ENCODE assay signal across 11 cellular contexts in the genomic region with DNA sequence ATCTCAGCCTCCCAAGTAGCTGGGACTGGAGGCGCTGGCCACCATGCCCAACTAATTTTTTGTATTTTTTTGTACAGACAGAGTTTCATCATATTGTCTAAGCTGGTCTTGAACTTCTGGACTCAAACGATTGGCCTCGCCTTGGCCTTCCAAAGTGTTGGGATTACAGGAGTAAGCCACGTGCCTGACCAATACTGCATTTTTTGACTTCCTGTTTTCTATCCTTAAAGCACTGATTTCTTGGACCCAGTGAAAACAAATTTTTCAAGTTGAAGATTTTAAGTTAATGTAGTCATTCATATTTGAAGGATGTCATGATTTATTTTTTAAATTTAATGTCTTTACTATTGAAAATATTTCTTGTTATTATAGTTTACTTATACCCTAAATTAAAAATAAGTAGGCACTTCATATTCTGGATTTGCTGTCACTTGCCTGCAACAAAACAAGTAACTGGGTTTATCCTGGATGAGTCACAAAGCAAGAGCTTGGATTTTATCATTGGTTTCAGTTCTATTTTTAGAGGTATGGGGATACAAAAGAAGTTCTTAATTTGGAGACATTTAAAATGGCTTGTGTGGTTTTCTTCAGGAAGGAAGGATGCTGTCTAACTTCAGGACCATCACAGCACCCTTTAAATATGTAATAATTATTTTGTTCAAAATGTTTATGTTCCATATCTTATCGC. TPM values are rescaled to one million over a fixed set of nuclear protein-coding genes. Genes with fewer than 3 reads are reported as not detected.
DNase-seq lines count a peak whose midpoint lies in the region; ATAC-seq and TF ChIP-seq lines count a peak whose summit lies in the region.
"Had no signal": no experiment of that assay in that cellular context is flagged by ENCODE, and none has a peak within 500 bp of the region (broad histone marks: within the 10 kb centered on the region; RNA-seq: fewer than 3 reads in every experiment).

No MANE protein-coding gene starts in this region.

- no peaks in the 10 kb centered on the region for H3F3A ChIP-seq in neural cell (ENCODE audit: insufficient read depth, low read length, poor library complexity, severe bottlenecking)

- no peak overlapping the region for H3K27ac ChIP-seq in neural cell (ENCODE audit: low read length)
- H3K27ac ChIP-seq: pancreas had no signal

- H3K9ac ChIP-seq in neural cell (ENCODE audit: low read length) = peak overlapping the region; percentile 98

- no peak for TF ChIP-seq CTCF in BE2C (IDR thresholded peaks at IDR 0.05; ENCODE audit: low read depth, low read length)
- no peak for TF ChIP-seq CTCF in astrocyte of the spinal cord (IDR thresholded peaks at IDR 0.05; ENCODE audit: low read depth, low read length)
- TF ChIP-seq CTCF in neural cell (IDR thresholded peaks at IDR 0.05; ENCODE audit: poor library complexity, severe bottlenecking) = no peak

- H3K27me3 ChIP-seq in BE2C (no peaks in the 10 kb centered on the region), neural cell (ENCODE audit: insufficient read depth, low read depth, low read length) (no peaks in the 10 kb centered on the region)
- H3K27me3 ChIP-seq: pancreas, upper lobe of left lung had no signal

- peak overlapping the region; percentile 81 for H3K4me3 ChIP-seq in BE2C (ENCODE audit: low read depth, low read length)
- no peak overlapping the region for H3K4me3 ChIP-seq in astrocyte of the spinal cord (ENCODE audit: low read depth, low read length)
- H3K4me3 ChIP-seq in neural cell (ENCODE audit: low read length) = peak overlapping the region; percentile 77
- H3K4me3 ChIP-seq: pancreas, upper lobe of left lung had no signal

- H4K20me1 ChIP-seq in neural cell (ENCODE audit: insufficient read depth) = no peaks in the 10 kb centered on the region

- H3K36me3 ChIP-seq in BE2C (no peaks in the 10 kb centered on the region; the same call in 1 of the 2 replicates), neural cell (ENCODE audit: insufficient read depth, low read length) (no peaks in the 10 kb centered on the region)
- H3K36me3 ChIP-seq: pancreas had no signal

- peak overlapping the region; percentile 69 for H3K4me2 ChIP-seq in neural cell (ENCODE audit: low read length)

- no peak overlapping the region for H2AFZ ChIP-seq in neural cell (ENCODE audit: low read depth, low read length)

- H3K79me2 ChIP-seq in neural cell (replicated peaks; ENCODE audit: insufficient read depth, low read length) = peaks cover 32% of the 10 kb centered on the region

- TF ChIP-seq EP300 in neural cell (conservative IDR thresholded peaks at IDR 0.05; ENCODE audit: poor library complexity, severe bottlenecking) = no peak

- no peak for TF ChIP-seq RAD21 in neural cell (conservative IDR thresholded peaks at IDR 0.05)

- no peaks in the 10 kb centered on the region for H3K9me3 ChIP-seq in BE2C
- H3K9me3 ChIP-seq in neural cell (ENCODE audit: low read length) = no peaks in the 10 kb centered on the region
- H3K9me3 ChIP-seq: pancreas, upper lobe of left lung had no signal

- in situ Hi-C loops in astrocyte of the spinal cord (cut with HindIII; ENCODE audit: low sequenced_read_pairs) = no loop called here

- no peak for ATAC-seq in HG03175 (IDR thresholded peaks at IDR 0.05; ENCODE audit: unreplicated experiment)
- no peak for ATAC-seq in GM21528 (IDR thresholded peaks at IDR 0.05; ENCODE audit: low FRiP score, unreplicated experiment)
- ATAC-seq in HG03378 (IDR thresholded peaks at IDR 0.05; ENCODE audit: unreplicated experiment) = no peak
- ATAC-seq: pancreas had no signal

- no peaks in the 10 kb centered on the region for H3K4me1 ChIP-seq in BE2C

- no peaks in the 10 kb centered on the region for H3K9me2 ChIP-seq in neural cell (ENCODE audit: insufficient read depth, low read length)

- no peak for DNase-seq in BE2C
- DNase-seq in HT1080 (ENCODE audit: low read depth) = peak; percentile 44
- DNase-seq in astrocyte of the spinal cord (ENCODE audit: low read depth, low spot score) = peak; percentile 59
- no peak for DNase-seq in DMS 273 treated with DMSO at 0.1 percent for 48 hours (lab: John Stamatoyannopoulos, UW)
- DNase-seq: NCI-H1417, pancreas, upper lobe of left lung had no signal

TF ChIP-seq in neural cell, 6 proteins besides CTCF, POLR2A, EP300 and RAD21:
- no peak for TF ChIP-seq MXI1 (conservative IDR thresholded peaks at IDR 0.05; ENCODE audit: poor library complexity, severe bottlenecking)
- no peak for TF ChIP-seq SMC3 (conservative IDR thresholded peaks at IDR 0.05; ENCODE audit: poor library complexity)
- no peak for TF ChIP-seq REST (IDR thresholded peaks at IDR 0.05; ENCODE audit: borderline replicate concordance)
- TF ChIP-seq EZH2 (IDR thresholded peaks at IDR 0.05; ENCODE audit: borderline replicate concordance, insufficient read depth, low read length, poor library complexity, severe bottlenecking) = no peak
- no peak for TF ChIP-seq TAF1 (IDR thresholded peaks at IDR 0.05; ENCODE audit: low read depth)
- TF ChIP-seq POLR2AphosphoS5 (IDR thresholded peaks at IDR 0.05) = no peak

RNA-seq across cellular contexts. Expression of gene VPS45, which starts 2.2 kb away (rescaled TPM):
- polyA plus RNA-seq in BE2C (2012; ENCODE audit: insufficient read depth, insufficient read length, low read depth) = 27.2 TPM
- total RNA-seq in HT1080 (2014; rRNA removed; shearing (Covaris generic)) = 27.9 and 28.5 TPM in 2 replicates
- polyA plus RNA-seq in HT1080 (2015; cell fraction: cytosol; rRNA removed) = 19.3 and 22.7 TPM in 2 replicates
- 78.8 and 85.5 TPM in 2 replicates for polyA plus RNA-seq in HT1080 (2015; cell fraction: nucleus; rRNA removed)
- 150 and 174 TPM in 2 replicates for polyA plus RNA-seq in neural cell
- 141 and 149 TPM in 2 replicates for polyA minus RNA-seq in neural cell

RNA-seq across cellular contexts. Expression of gene OTUD7B, which starts 54.8 kb away (rescaled TPM):
- polyA plus RNA-seq in BE2C (2012; ENCODE audit: insufficient read depth, insufficient read length, low read depth) = 4.1 TPM
- 5.7 and 10.7 TPM in 2 replicates for total RNA-seq in HT1080 (2014; rRNA removed; shearing (Covaris generic))
- polyA plus RNA-seq in HT1080 (2015; cell fraction: cytosol; rRNA removed) = 2.8 and 3.0 TPM in 2 replicates
- 5.1 and 6.5 TPM in 2 replicates for polyA plus RNA-seq in HT1080 (2015; cell fraction: nucleus; rRNA removed)
- polyA plus RNA-seq in neural cell = 2.1 and 5.4 TPM in 2 replicates
- polyA minus RNA-seq in neural cell = 7.1 and 8.9 TPM in 2 replicates

Comparison
In these comparisons a context has a peak if more than half of its experiments do, and no peak if none do; other contexts are left out.
1. DNase-seq: peak in HT1080 (single experiment) and astrocyte of the spinal cord (single experiment); none in BE2C (single experiment) and DMS 273 treated with DMSO at 0.1 percent for 48 hours (single experiment).